Comparison of ENCODE assay signal across 8 cellular contexts in genomic region chr16:16938980-16939379, GRCh38.
"Had no signal": no experiment of that assay in that cellular context is flagged by ENCODE, and none has a peak within 500 bp of the region (broad histone marks: within the 10 kb centered on the region; RNA-seq: fewer than 3 reads in every experiment).

No MANE protein-coding gene starts in this region.

- H3K4me3 ChIP-seq: GM12878 had no signal

- ATAC-seq: GM12878 had no signal

- DNase-seq: GDM1, GF-D8 had no signal

- FAIRE-seq: G401.6, GM12878, GM12891, GM12892, GM18507, GM19239 had no signal
